29 cellular contexts compared by ENCODE assay signal in genomic region chr19:48450863-48451262, GRCh38. TPM values are rescaled to one million over a fixed set of nuclear protein-coding genes. Genes with fewer than 3 reads are reported as not detected.
"Had no signal": no experiment of that assay in that cellular context is flagged by ENCODE, and none has a peak within 500 bp of the region (broad histone marks: within the 10 kb centered on the region; RNA-seq: fewer than 3 reads in every experiment).

No MANE protein-coding gene starts in this region.

- H3K27me3 Mint-ChIP-seq: naive B cell; progenitor cell of endocrine pancreas; stimulated activated memory B cell treated with anti-CD40 and anti-IgM and Interleukin-4, amounts not matched to agents 10 μg/mL and 1 μg/mL and 100 μg/mL, for 72 hours; stimulated activated naive CD8-positive, alpha-beta T cell treated with anti-CD3 and anti-CD28 coated beads, Interleukin-15, amount 100 ng/mL, for 72 hours; type B pancreatic cell had no signal

- ATAC-seq: left colon; left lung; lower lobe of right lung; right lobe of liver; stimulated activated memory B cell treated with anti-CD40 and anti-IgM and Interleukin-4, amounts not matched to agents 10 μg/mL and 1 μg/mL and 100 μg/mL, for 72 hours; stimulated activated naive CD8-positive, alpha-beta T cell treated with anti-CD3 and anti-CD28 coated beads, Interleukin-15, amount 100 ng/mL, for 72 hours had no signal

- H3K9me3 ChIP-seq: left lung, lower lobe of right lung, neutrophil, ovary, right atrium auricular region, right lobe of liver, tibial nerve, uterus had no signal

- H3K4me2 ChIP-seq: smooth muscle cell had no signal

- H3K36me3 ChIP-seq: ovary, uterus had no signal

- H3K4me1 ChIP-seq: uterus had no signal

- H3K4me3 ChIP-seq: left lung, lower lobe of right lung, ovary, right atrium auricular region, right lobe of liver, smooth muscle cell, tibial nerve, uterus had no signal

- H3K27ac Mint-ChIP-seq: immature natural killer cell; naive B cell; nephron; progenitor cell of endocrine pancreas; stimulated activated memory B cell treated with anti-CD40 and anti-IgM and Interleukin-4, amounts not matched to agents 10 μg/mL and 1 μg/mL and 100 μg/mL, for 72 hours; type B pancreatic cell had no signal

- DNase-seq: hypothalamus; immature natural killer cell; kidney; left colon; left lung; lower lobe of right lung; mammary epithelial cell; mesenchymal stem cell; naive B cell; occipital lobe; stimulated activated CD4-positive, alpha-beta T cell treated with anti-CD3 and anti-CD28 coated beads, Interleukin-1b, Interleukin-23, amount 100 ng/mL, for 48 hours; stimulated activated CD4-positive, alpha-beta T cell treated with anti-CD3 and anti-CD28 coated beads, Interleukin-2, amount 100 ng/mL, for 48 hours; stimulated activated CD4-positive, alpha-beta T cell treated with anti-CD3 and anti-CD28 coated beads, Interleukin-4, amount 100 ng/mL, for 4 hours; stimulated activated CD8-positive, alpha-beta memory T cell treated with anti-CD3 and anti-CD28 coated beads, Interleukin-4, amount 100 ng/mL, for 48 hours; stimulated activated naive CD4-positive, alpha-beta T cell treated with Interleukin-2 at 50 U/mL for 16 hours; stimulated activated naive CD8-positive, alpha-beta T cell treated with anti-CD3 and anti-CD28 coated beads, Interleukin-15, amount 100 ng/mL, for 72 hours; substantia nigra; uterus had no signal

- H3K4me3 Mint-ChIP-seq: immature natural killer cell; nephron; stimulated activated memory B cell treated with anti-CD40 and anti-IgM and Interleukin-4, amounts not matched to agents 10 μg/mL and 1 μg/mL and 100 μg/mL, for 72 hours; stimulated activated naive CD8-positive, alpha-beta T cell treated with anti-CD3 and anti-CD28 coated beads, Interleukin-15, amount 100 ng/mL, for 72 hours; type B pancreatic cell had no signal

- H3K9me3 Mint-ChIP-seq: immature natural killer cell; naive B cell; nephron; neural crest cell; stimulated activated memory B cell treated with anti-CD40 and anti-IgM and Interleukin-4, amounts not matched to agents 10 μg/mL and 1 μg/mL and 100 μg/mL, for 72 hours; stimulated activated naive CD8-positive, alpha-beta T cell treated with anti-CD3 and anti-CD28 coated beads, Interleukin-15, amount 100 ng/mL, for 72 hours; type B pancreatic cell had no signal

- H3K27ac ChIP-seq: left lung, lower lobe of right lung, neutrophil, ovary, right atrium auricular region, right lobe of liver, tibial nerve, uterus had no signal

- H3K27me3 ChIP-seq: left lung, neutrophil, ovary, right atrium auricular region, right lobe of liver, tibial nerve, uterus had no signal

RNA-seq across cellular contexts. Expression of gene GRIN2D, which starts 57.4 kb away (rescaled TPM):
- polyA plus RNA-seq: immature natural killer cell had no signal
